ENCODE assay signal across 8 cellular contexts in genomic region chr6:143536461-143536865, GRCh38. TPM values are rescaled to one million over a fixed set of nuclear protein-coding genes. Genes with fewer than 3 reads are reported as not detected.
DNase-seq lines count a peak whose midpoint lies in the region; ATAC-seq and TF ChIP-seq lines count a peak whose summit lies in the region.

No MANE protein-coding gene starts in this region.

- H3K9me3 Mint-ChIP-seq in activated naive CD8-positive, alpha-beta T cell (ENCODE audit: low read depth): no peaks in the 10 kb centered on the region

- H3K36me3 ChIP-seq in BLaER1 treated with 17β-estradiol and CSF1 and Interleukin-3, amounts not matched to agents 10 nM and 100 nM: no peaks in the 10 kb centered on the region
- H3K36me3 ChIP-seq in SK-N-SH (replicated peaks in 1 of 2; ENCODE audit: control insufficient read depth in 1 of 2, insufficient read depth in 2 of 2, low read length in 1 of 2): no peaks in the 10 kb centered on the region
- no peaks in the 10 kb centered on the region for H3K36me3 ChIP-seq in right atrium auricular region
- no peaks in the 10 kb centered on the region for H3K36me3 ChIP-seq in gastrocnemius medialis

- peaks cover 0 to 17% (median 0%) of the 10 kb centered on the region in 11 experiments; a peak in 4 of 22 replicates for H4K20me1 ChIP-seq in BLaER1 treated with 17β-estradiol and CSF1 and Interleukin-3, amounts not matched to agents 10 nM and 100 nM
- no peaks in the 10 kb centered on the region for H4K20me1 ChIP-seq in SK-N-SH (ENCODE audit: insufficient read depth)

- H3K4me3 Mint-ChIP-seq in activated naive CD8-positive, alpha-beta T cell: peak overlapping the region; percentile 86

- H3K27ac ChIP-seq in BLaER1 treated with 17β-estradiol and CSF1 and Interleukin-3, amounts not matched to agents 10 nM and 100 nM: peak overlapping the region; percentile 70 to 90 (median 79)
- H3K27ac ChIP-seq in SK-N-SH (ENCODE audit: low read depth in 2 of 2, low read length in 1 of 2) (no peak overlapping the region; a peak in 1 of 4 replicates), right atrium auricular region (peak overlapping the region in 1 of 2 donors; percentile 63), gastrocnemius medialis (no peak overlapping the region)

- peak overlapping the region; percentile 70 to 87 (median 83) for H3K4me3 ChIP-seq in BLaER1 treated with 17β-estradiol and CSF1 and Interleukin-3, amounts not matched to agents 10 nM and 100 nM
- H3K4me3 ChIP-seq in SK-N-SH (ENCODE audit: low read depth in 2 of 2, low read length in 1 of 2) (peak overlapping the region; percentile 63 to 71), right atrium auricular region (peak overlapping the region; percentile 45 to 64), gastrocnemius medialis (peak overlapping the region; percentile 37 to 58 (median 55))

- H3K4me2 ChIP-seq in BLaER1 treated with 17β-estradiol and CSF1 and Interleukin-3, amounts not matched to agents 10 nM and 100 nM: peak overlapping the region; percentile 75 to 96 (median 92)
- peak overlapping the region; percentile 85 for H3K4me2 ChIP-seq in SK-N-SH

- TF ChIP-seq CTCF in SK-N-SH (IDR thresholded peaks at IDR 0.05): no peak
- no peak for TF ChIP-seq CTCF in right atrium auricular region (IDR thresholded peaks at IDR 0.05)
- no peak for TF ChIP-seq CTCF in gastrocnemius medialis (IDR thresholded peaks at IDR 0.05 in 4 of 5, conservative IDR thresholded peaks at IDR 0.05 in 1 of 5)

- no peak for TF ChIP-seq EP300 in SK-N-SH (IDR thresholded peaks at IDR 0.05; ENCODE audit: borderline replicate concordance in 1 of 2, low read depth in 1 of 2, low read length in 1 of 2)

- peaks cover 17% of the 10 kb centered on the region for H3K4me1 Mint-ChIP-seq in activated naive CD8-positive, alpha-beta T cell (ENCODE audit: low read depth)

- H3K9me3 ChIP-seq in BLaER1 treated with 17β-estradiol and CSF1 and Interleukin-3, amounts not matched to agents 10 nM and 100 nM (replicated peaks in 1 of 11): no peaks in the 10 kb centered on the region
- H3K9me3 ChIP-seq in SK-N-SH: no peaks in the 10 kb centered on the region
- no peaks in the 10 kb centered on the region for H3K9me3 ChIP-seq in right atrium auricular region
- no peaks in the 10 kb centered on the region for H3K9me3 ChIP-seq in gastrocnemius medialis

- no peak for DNase-seq in SK-N-SH
- no peak for DNase-seq in right atrium auricular region (ENCODE audit: low spot score)
- no peak for DNase-seq in gastrocnemius medialis
- no peak for DNase-seq in COR-L47 (lab: John Stamatoyannopoulos, UW)

- intact Hi-C loops in gastrocnemius medialis (cut with DNase I; ENCODE audit: low total_unique reads): no loop called here

- 3% methylated on average over 15 of the region's 27 CpGs for WGBS in SK-N-SH (ENCODE audit: low lambda C conversion rate)

- H3K27ac Mint-ChIP-seq in activated naive CD8-positive, alpha-beta T cell: peak overlapping the region; percentile 41

- peak overlapping the region; percentile 73 to 90 (median 86) for H3K9ac ChIP-seq in BLaER1 treated with 17β-estradiol and CSF1 and Interleukin-3, amounts not matched to agents 10 nM and 100 nM
- H3K9ac ChIP-seq in SK-N-SH: peak overlapping the region; percentile 56; the same call in 1 of the 2 replicates

- H3K36me3 Mint-ChIP-seq in activated naive CD8-positive, alpha-beta T cell: no peaks in the 10 kb centered on the region

- POLR2A ChIA-PET in SK-N-SH (lab: Yijun Ruan, JAX): interaction anchor here (0.9 kb wide), 1 partner anchor 25 kb away, joined by 3 read pairs; the partner anchor contains the start of gene FUCA2

- H3K27me3 Mint-ChIP-seq in activated naive CD8-positive, alpha-beta T cell: peaks cover 2% of the 10 kb centered on the region

- TF ChIP-seq RAD21 in SK-N-SH (IDR thresholded peaks at IDR 0.05; ENCODE audit: low read length): no peak

- peak overlapping the region; percentile 88 for H2AFZ ChIP-seq in SK-N-SH (ENCODE audit: low read depth)

- H3K79me2 ChIP-seq in SK-N-SH (ENCODE audit: insufficient read depth): peaks cover 11% of the 10 kb centered on the region; the same call in 1 of the 2 replicates

- CTCF ChIA-PET in SK-N-SH (lab: Yijun Ruan, JAX): interaction anchor here (0.8 to 2.8 kb wide), 5 partner anchors 15 to 109 kb away, joined by 3 to 8 read pairs (median 4); no protein-coding TSS in a partner anchor

- H3K9me2 ChIP-seq in SK-N-SH: no peaks in the 10 kb centered on the region

- peaks cover 16 to 28% (median 22%) of the 10 kb centered on the region in 10 experiments for H3K4me1 ChIP-seq in BLaER1 treated with 17β-estradiol and CSF1 and Interleukin-3, amounts not matched to agents 10 nM and 100 nM
- peaks cover 0 to 3% of the 10 kb centered on the region in 2 experiments; a peak in 1 of 4 replicates for H3K4me1 ChIP-seq in SK-N-SH (ENCODE audit: control insufficient read depth in 1 of 2, insufficient read depth in 2 of 2, low read depth in 1 of 2, low read length in 1 of 2)
- H3K4me1 ChIP-seq in right atrium auricular region: peaks cover 0 to 7% of the 10 kb centered on the region in 2 donors
- H3K4me1 ChIP-seq in gastrocnemius medialis: peaks cover 5 to 7% of the 10 kb centered on the region in 2 donors

- no peak for TF ChIP-seq POLR2A in gastrocnemius medialis (IDR thresholded peaks at IDR 0.05)

- peaks cover 4% of the 10 kb centered on the region for H3F3A ChIP-seq in SK-N-SH (replicated peaks; ENCODE audit: insufficient read depth)

- no peaks in the 10 kb centered on the region for H3K27me3 ChIP-seq in BLaER1 treated with 17β-estradiol and CSF1 and Interleukin-3, amounts not matched to agents 10 nM and 100 nM
- no peaks in the 10 kb centered on the region for H3K27me3 ChIP-seq in SK-N-SH (ENCODE audit: insufficient read depth)
- no peaks in the 10 kb centered on the region for H3K27me3 ChIP-seq in right atrium auricular region
- H3K27me3 ChIP-seq in gastrocnemius medialis: peaks cover 7 to 18% (median 13%) of the 10 kb centered on the region in 3 donors

- ATAC-seq in GM19397 (IDR thresholded peaks at IDR 0.05; ENCODE audit: unreplicated experiment) (peak; percentile 64), HG03457 (IDR thresholded peaks at IDR 0.05; ENCODE audit: unreplicated experiment) (peak; percentile 64), gastrocnemius medialis (peak in 1 of 2 donors; percentile 51)

- in situ Hi-C loops in gastrocnemius medialis (cut with MboI; ENCODE audit: low sequenced_read_pairs in 4 of 4): no loop called here

TF ChIP-seq in SK-N-SH, 30 proteins besides CTCF, POLR2A, EP300 and RAD21:
- TF ChIP-seq TEAD4 (IDR thresholded peaks at IDR 0.05; ENCODE audit: borderline replicate concordance, insufficient read depth) (no peak), ELF1 (IDR thresholded peaks at IDR 0.05) (no peak), USF2 (IDR thresholded peaks at IDR 0.05; ENCODE audit: borderline replicate concordance, low read depth, low read length) (no peak), IRF3 (IDR thresholded peaks at IDR 0.05; ENCODE audit: low read depth, low read length) (no peak), TAF1 (IDR thresholded peaks at IDR 0.05; ENCODE audit: borderline replicate concordance, low read depth, low read length) (no peak), FOSL2 (IDR thresholded peaks at IDR 0.05; ENCODE audit: borderline replicate concordance, low read depth) (no peak), FOXM1 (IDR thresholded peaks at IDR 0.05; ENCODE audit: low read depth) (no peak), NFIC (IDR thresholded peaks at IDR 0.05; ENCODE audit: borderline replicate concordance) (no peak), NRF1 (IDR thresholded peaks at IDR 0.05; ENCODE audit: low read depth, low read length) (no peak), GABPA (IDR thresholded peaks at IDR 0.05; ENCODE audit: low read depth) (no peak), EZH2phosphoT487 (IDR thresholded peaks at IDR 0.05; ENCODE audit: borderline replicate concordance, low read depth) (no peak), SIN3A (IDR thresholded peaks at IDR 0.05; ENCODE audit: borderline replicate concordance, low read depth, low read length) (no peak)
TF ChIP-seq in SK-N-SH: peak in this region for 0.

RNA-seq across cellular contexts. Expression of gene FUCA2, which starts 24.9 kb away (rescaled TPM):
- 37.6 and 41.0 TPM in 2 replicates for polyA plus RNA-seq in SK-N-SH (2012; rRNA removed)
- polyA plus RNA-seq in SK-N-SH (2012; cell fraction: cytosol; rRNA removed): 48.7 and 49.5 TPM in 2 replicates
- polyA plus RNA-seq in SK-N-SH (2012; cell fraction: nucleus; rRNA removed): 30.1 and 37.8 TPM in 2 replicates
- 10 to 100 TPM; 17.3 to 27.3 TPM for total RNA-seq in right atrium auricular region
- 10 to 100 TPM in 1 of 4 donors, 1 to 10 TPM in 3; 2.9 to 13.9 (median 6.3) TPM for total RNA-seq in gastrocnemius medialis

Comparison
In these comparisons a context has a peak if more than half of its experiments do, and no peak if none do; other contexts are left out.
1. H3K27ac ChIP-seq: peak in BLaER1 treated with 17β-estradiol and CSF1 and Interleukin-3, amounts not matched to agents 10 nM and 100 nM (11 of 11); none in SK-N-SH (0 of 2) and gastrocnemius medialis (0 of 4).
2. Peak in every context shown above with its lines, with median percentiles within 50 percentile points of each other: H3K4me3 ChIP-seq.